In the genomic region with DNA sequence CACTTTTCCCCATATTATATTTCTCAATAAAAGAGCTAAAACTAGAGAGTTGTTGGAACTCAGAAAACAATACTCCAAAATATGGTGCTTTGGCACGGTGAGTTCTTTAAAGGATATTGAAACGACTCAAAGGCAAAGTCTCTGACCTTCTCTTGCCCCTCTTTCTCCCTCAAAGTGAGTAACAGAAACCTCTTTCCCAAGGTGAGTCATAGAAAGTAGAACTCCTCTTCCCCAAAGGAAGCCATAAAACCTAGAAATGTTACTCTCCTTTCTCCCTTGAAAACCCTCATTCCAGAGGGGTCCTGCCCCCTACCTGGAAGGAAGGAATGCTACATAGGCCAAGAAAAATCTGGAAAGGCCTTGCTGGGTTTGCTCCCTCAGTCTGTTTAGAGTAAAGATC, we compare ENCODE assay signal across 22 cellular contexts. TPM values are rescaled to one million over a fixed set of nuclear protein-coding genes. Genes with fewer than 3 reads are reported as not detected.
DNase-seq lines count a peak whose midpoint lies in the region; ATAC-seq lines count a peak whose summit lies in the region.
"Had no signal": no experiment of that assay in that cellular context is flagged by ENCODE, and none has a peak within 500 bp of the region (broad histone marks: within the 10 kb centered on the region; RNA-seq: fewer than 3 reads in every experiment).

No MANE protein-coding gene starts in this region.

- DNase-seq in CD4-positive, CD25-positive, alpha-beta regulatory T cell: no peak
- peak; percentile 26 for DNase-seq in HS-5 (ENCODE audit: low read depth)
- peak; percentile 7 for DNase-seq in astrocyte of the hippocampus (ENCODE audit: low read depth, low spot score)
- DNase-seq in kidney tubule cell (ENCODE audit: low spot score): peak; percentile 58
- DNase-seq in globus pallidus (ENCODE audit: low spot score): no peak
- DNase-seq in NOMO-1 treated with dmso at 0.1 percent for 144 hours (lab: John Stamatoyannopoulos, UW; ENCODE audit: unreplicated experiment): no peak
- DNase-seq: activated CD4-positive, alpha-beta memory T cell treated with anti-CD3 and anti-CD28 coated beads for 36 hours; activated T-cell treated with anti-CD3 and anti-CD28 coated beads, Interleukin-2, amount 50 U/mL, for 48 hours; Calu3; effector CD8-positive, alpha-beta T cell; left lung; NCI-H1048; NCI-H2081; NCI-H526 treated with DMSO at 0.1 percent for 48 hours; nucleus accumbens; OCI-M1; right lobe of liver had no signal

- no peak overlapping the region for H3K27ac ChIP-seq in CD4-positive, CD25-positive, alpha-beta regulatory T cell (ENCODE audit: insufficient read depth, low read length, poor library complexity, severe bottlenecking)
- H3K27ac ChIP-seq: left lung, right lobe of liver had no signal

- no peak overlapping the region for H3K4me3 Mint-ChIP-seq in CD4-positive, CD25-positive, alpha-beta regulatory T cell
- H3K4me3 Mint-ChIP-seq: activated CD4-positive, alpha-beta memory T cell treated with anti-CD3 and anti-CD28 coated beads for 36 hours; central memory CD8-positive, alpha-beta T cell had no signal

- H3K9me3 ChIP-seq in CD4-positive, CD25-positive, alpha-beta regulatory T cell (ENCODE audit: control insufficient read depth in 2 of 2, low read length in 2 of 2): no peaks in the 10 kb centered on the region
- H3K9me3 ChIP-seq: left lung, right lobe of liver had no signal

- no peaks in the 10 kb centered on the region for H3K27me3 Mint-ChIP-seq in CD4-positive, CD25-positive, alpha-beta regulatory T cell
- H3K27me3 Mint-ChIP-seq: activated CD4-positive, alpha-beta memory T cell treated with anti-CD3 and anti-CD28 coated beads for 36 hours; central memory CD8-positive, alpha-beta T cell had no signal

- peaks cover 39 to 67% (median 46%) of the 10 kb centered on the region in 4 donors for H3K4me1 Mint-ChIP-seq in CD4-positive, CD25-positive, alpha-beta regulatory T cell

- no peak overlapping the region for H3K4me3 ChIP-seq in CD4-positive, CD25-positive, alpha-beta regulatory T cell (ENCODE audit: low read depth, low read length)
- H3K4me3 ChIP-seq: K562, left lung, right lobe of liver had no signal

- H3K4me1 ChIP-seq in CD4-positive, CD25-positive, alpha-beta regulatory T cell (ENCODE audit: control insufficient read depth, insufficient read depth, low read length, poor library complexity, severe bottlenecking): peaks cover 17% of the 10 kb centered on the region
- H3K4me1 ChIP-seq: left lung, right lobe of liver had no signal

- H3K36me3 ChIP-seq in CD4-positive, CD25-positive, alpha-beta regulatory T cell (ENCODE audit: control insufficient read depth, insufficient read depth, low read length): peaks cover 3% of the 10 kb centered on the region
- H3K36me3 ChIP-seq: left lung, right lobe of liver had no signal

- peak overlapping the region in 2 of 3 donors; percentile 67 to 72 for H3K27ac Mint-ChIP-seq in CD4-positive, CD25-positive, alpha-beta regulatory T cell
- H3K27ac Mint-ChIP-seq: activated CD4-positive, alpha-beta memory T cell treated with anti-CD3 and anti-CD28 coated beads for 36 hours had no signal

- no peaks in the 10 kb centered on the region for H3K27me3 ChIP-seq in CD4-positive, CD25-positive, alpha-beta regulatory T cell (ENCODE audit: control insufficient read depth, insufficient read depth, low read length)
- H3K27me3 ChIP-seq: left lung, right lobe of liver had no signal

- H3K9me3 Mint-ChIP-seq in CD4-positive, CD25-positive, alpha-beta regulatory T cell: no peaks in the 10 kb centered on the region
- H3K9me3 Mint-ChIP-seq: activated CD4-positive, alpha-beta memory T cell treated with anti-CD3 and anti-CD28 coated beads for 36 hours; central memory CD8-positive, alpha-beta T cell had no signal

- ATAC-seq in CD4-positive, CD25-positive, alpha-beta regulatory T cell (ENCODE audit: low read depth in 2 of 2): no peak
- ATAC-seq in HG03095 (IDR thresholded peaks at IDR 0.05; ENCODE audit: unreplicated experiment) (no peak), GM21723 (IDR thresholded peaks at IDR 0.05; ENCODE audit: unreplicated experiment) (no peak)
- ATAC-seq: K562, left lung, right lobe of liver, SK-N-SH treated with all-trans-retinoic acid at 6 μM for 48 hours had no signal

- H3K36me3 Mint-ChIP-seq in CD4-positive, CD25-positive, alpha-beta regulatory T cell: peaks cover 15% of the 10 kb centered on the region

RNA-seq across cellular contexts. Expression of gene RAPGEF6, which starts 47.5 kb away (rescaled TPM):
- total RNA-seq in CD4-positive, CD25-positive, alpha-beta regulatory T cell: 66.6 TPM
- 10 to 100 TPM; 24.4 to 45.3 (median 32.0) TPM for polyA plus RNA-seq in CD4-positive, CD25-positive, alpha-beta regulatory T cell

Comparison
In these comparisons a context has a peak if more than half of its experiments do, and no peak if none do; other contexts are left out.
1. DNase-seq: peak in HS-5 (single experiment), astrocyte of the hippocampus (single experiment) and kidney tubule cell (single experiment); none in CD4-positive, CD25-positive, alpha-beta regulatory T cell (0 of 3), globus pallidus (single experiment) and NOMO-1 treated with dmso at 0.1 percent for 144 hours (single experiment).